ENCODE assay signal across 15 cellular contexts in genomic region chr12:92828565-92828964, GRCh38.
A peak's percentile ranks its signal among the peaks of the same experiment; 100 is the strongest.
DNase-seq lines count a peak whose midpoint lies in the region; ATAC-seq and TF ChIP-seq lines count a peak whose summit lies in the region.
"Had no signal": no experiment of that assay in that cellular context is flagged by ENCODE, and none has a peak within 500 bp of the region (broad histone marks: within the 10 kb centered on the region; RNA-seq: fewer than 3 reads in every experiment).

No MANE protein-coding gene starts in this region.

- no peaks in the 10 kb centered on the region for H3K9me3 ChIP-seq in CD8-positive, alpha-beta T cell (ENCODE audit: low read length)
- no peaks in the 10 kb centered on the region for H3K9me3 ChIP-seq in T-helper 17 cell (ENCODE audit: control insufficient read depth, low read length, poor library complexity, severe bottlenecking)
- H3K9me3 ChIP-seq: SK-N-SH had no signal

- POLR2A ChIA-PET in CD8-positive, alpha-beta T cell (lab: Charles Lee), result no interaction called here

- H3K27me3 Mint-ChIP-seq in CD8-positive, alpha-beta T cell (ENCODE audit: low read depth), result no peaks in the 10 kb centered on the region
- H3K27me3 Mint-ChIP-seq in T-helper 17 cell, result no peaks in the 10 kb centered on the region

- H3K27me3 ChIP-seq in CD8-positive, alpha-beta T cell (ENCODE audit: insufficient read depth, low read length), result no peaks in the 10 kb centered on the region

- ATAC-seq in CD8-positive, alpha-beta T cell, result no peak
- no peak for ATAC-seq in T-helper 17 cell
- ATAC-seq in GM21390 (IDR thresholded peaks at IDR 0.05; ENCODE audit: unreplicated experiment), result no peak

- no peaks in the 10 kb centered on the region for H3K4me1 ChIP-seq in CD8-positive, alpha-beta T cell (ENCODE audit: insufficient read depth, low read length)

- no peak overlapping the region for H3K4me3 Mint-ChIP-seq in CD8-positive, alpha-beta T cell
- no peak overlapping the region for H3K4me3 Mint-ChIP-seq in T-helper 17 cell

- no peak for DNase-seq in CD8-positive, alpha-beta T cell
- DNase-seq in NCI-H524 (lab: John Stamatoyannopoulos, UW), result peak; percentile 51 to 83
- DNase-seq in T-helper 17 cell, result no peak
- DNase-seq in myocyte (ENCODE audit: low read depth), result peak; percentile 4
- no peak for DNase-seq in NCI-H1092 (lab: John Stamatoyannopoulos, UW)
- no peak for DNase-seq in DMS53 treated with DMSO at 0.1 percent for 48 hours (lab: John Stamatoyannopoulos, UW; ENCODE audit: unreplicated experiment)
- DNase-seq: DMS79, GDM1, GOT3, NCI-H1417 treated with DMSO at 0.1 percent for 48 hours, SIG-M5 had no signal

- intact Hi-C loops in CD8-positive, alpha-beta T cell (cut with DNase I, micrococcal nuclease), result loop anchor here (1.0 to 10.0 kb wide), 5 partner anchors 101 to 569 kb away; partner anchors contain the start of gene EEA1 (in 1 of the 2)

- CTCF ChIA-PET in CD8-positive, alpha-beta T cell (lab: Charles Lee), result no interaction called here

- H3K27ac ChIP-seq in CD8-positive, alpha-beta T cell (ENCODE audit: low read depth, low read length), result no peak overlapping the region
- H3K27ac ChIP-seq: HL-60 had no signal

- peaks cover 33% of the 10 kb centered on the region for H3K36me3 Mint-ChIP-seq in CD8-positive, alpha-beta T cell
- H3K36me3 Mint-ChIP-seq in T-helper 17 cell (ENCODE audit: low read depth), result peaks cover 7% of the 10 kb centered on the region

- no peak overlapping the region for H3K4me3 ChIP-seq in CD8-positive, alpha-beta T cell (ENCODE audit: low read depth, low read length)
- H3K4me3 ChIP-seq: GM12878 had no signal

- H3K9me3 Mint-ChIP-seq in CD8-positive, alpha-beta T cell, result no peaks in the 10 kb centered on the region

- H3K36me3 ChIP-seq in CD8-positive, alpha-beta T cell (ENCODE audit: insufficient read depth, low read length), result no peaks in the 10 kb centered on the region

- H3K27ac Mint-ChIP-seq in CD8-positive, alpha-beta T cell, result peak overlapping the region; percentile 20
- H3K27ac Mint-ChIP-seq in T-helper 17 cell, result peak overlapping the region; percentile 45

- TF ChIP-seq CTCF in CD8-positive, alpha-beta T cell (IDR thresholded peaks at IDR 0.05), result no peak

- peaks cover 2% of the 10 kb centered on the region for H3K4me1 Mint-ChIP-seq in CD8-positive, alpha-beta T cell (ENCODE audit: low read depth)
- H3K4me1 Mint-ChIP-seq in T-helper 17 cell, result peaks cover 5% of the 10 kb centered on the region

Comparison
In these comparisons a context has a peak if more than half of its experiments do, and no peak if none do; other contexts are left out.
1. DNase-seq: peak in NCI-H524 (2 of 2) and myocyte (single experiment); none in CD8-positive, alpha-beta T cell (0 of 7), T-helper 17 cell (0 of 3), NCI-H1092 (single experiment) and DMS53 treated with DMSO at 0.1 percent for 48 hours (single experiment).